ENCODE assay signal across 24 cellular contexts in the genomic region with DNA sequence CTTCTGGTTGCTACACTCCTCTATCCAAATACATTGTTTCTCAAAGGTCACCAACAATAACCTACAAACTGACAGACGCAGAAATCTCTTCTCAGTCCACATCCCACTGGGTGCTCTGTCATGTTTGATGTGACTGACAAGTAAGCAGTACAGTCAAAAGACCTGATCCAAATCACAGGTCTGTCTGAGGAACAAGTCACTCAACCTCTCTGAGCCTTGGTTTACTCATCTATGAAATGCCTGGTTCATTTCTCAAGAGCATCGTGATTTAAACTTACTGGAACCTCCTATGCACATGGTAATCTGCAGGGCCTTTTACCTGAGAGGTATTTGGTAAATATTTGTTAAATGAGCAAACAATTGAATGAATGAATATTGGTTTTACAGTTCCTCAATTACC. TPM values are rescaled to one million over a fixed set of nuclear protein-coding genes. Genes with fewer than 3 reads are reported as not detected.
DNase-seq lines count a peak whose midpoint lies in the region; ATAC-seq and TF ChIP-seq lines count a peak whose summit lies in the region.
"Had no signal": no experiment of that assay in that cellular context is flagged by ENCODE, and none has a peak within 500 bp of the region (broad histone marks: within the 10 kb centered on the region; RNA-seq: fewer than 3 reads in every experiment).

No MANE protein-coding gene starts in this region.

- DNase-seq in activated naive CD4-positive, alpha-beta T cell treated with Interleukin-2 at 50 U/mL for 16 hours = no peak
- DNase-seq in OCI-LY7 (ENCODE audit: low spot score) (no peak), memory B cell (ENCODE audit: low spot score in 2 of 2) (no peak), T1000 (lab: John Stamatoyannopoulos, UW) (no peak), HT-29 (ENCODE audit: low spot score) (no peak), sciatic nerve (ENCODE audit: low spot score) (no peak)
- DNase-seq: BE2C; COR-L47; DMS79; H9; KBM-7; MM.1S; NCI-H1092 treated with DMSO at 0.1 percent for 48 hours; NCI-H1436 treated with DMSO at 0.1 percent for 48 hours; NCI-H1930; NCI-H226; NCI-H524; NCI-H774; NK-92 treated with Interleukin-12 subunit alpha and Interleukin-12 subunit beta, amount 100 ng/mL, for 24 hours; Peyer's patch; SJCRH30 had no signal

- H3K4me2 ChIP-seq in OCI-LY7 (ENCODE audit: low read length) = peak overlapping the region; percentile 48; the same call in 1 of the 2 replicates

- no peaks in the 10 kb centered on the region for H3K27me3 Mint-ChIP-seq in activated naive CD4-positive, alpha-beta T cell treated with anti-CD3 and anti-CD28 coated beads, Interleukin-2, amount 50 U/mL, for 24 hours
- no peaks in the 10 kb centered on the region for H3K27me3 Mint-ChIP-seq in memory B cell

- peak overlapping the region; percentile 9 for H3K4me3 Mint-ChIP-seq in activated naive CD4-positive, alpha-beta T cell treated with anti-CD3 and anti-CD28 coated beads, Interleukin-2, amount 50 U/mL, for 24 hours
- no peak overlapping the region for H3K4me3 Mint-ChIP-seq in memory B cell
- H3K4me3 Mint-ChIP-seq: H9 had no signal

- H2AFZ ChIP-seq in OCI-LY7 (ENCODE audit: low read length) = peak overlapping the region; percentile 98; the same call in 1 of the 2 replicates

- peak overlapping the region; percentile 53 for H3K27ac Mint-ChIP-seq in activated naive CD4-positive, alpha-beta T cell treated with anti-CD3 and anti-CD28 coated beads, Interleukin-2, amount 50 U/mL, for 24 hours
- peak overlapping the region; percentile 82 for H3K27ac Mint-ChIP-seq in memory B cell
- H3K27ac Mint-ChIP-seq: H9 had no signal

- POLR2A ChIA-PET in OCI-LY7 (lab: Charles Lee) = interaction anchor here (0.9 to 2.3 kb wide), 4 partner anchors 10 to 188 kb away, joined by 3 to 5 read pairs (median 4); no protein-coding TSS in a partner anchor

- peaks cover 33% of the 10 kb centered on the region for H3K4me1 ChIP-seq in OCI-LY7 (ENCODE audit: insufficient read depth, low read length, poor library complexity, severe bottlenecking)
- H3K4me1 ChIP-seq: A549, BE2C had no signal

- no peaks in the 10 kb centered on the region for H3K9me3 Mint-ChIP-seq in activated naive CD4-positive, alpha-beta T cell treated with anti-CD3 and anti-CD28 coated beads, Interleukin-2, amount 50 U/mL, for 24 hours
- no peaks in the 10 kb centered on the region for H3K9me3 Mint-ChIP-seq in memory B cell
- H3K9me3 Mint-ChIP-seq: H9 had no signal

- intact Hi-C loops in OCI-LY7 (cut with micrococcal nuclease; ENCODE audit: unreplicated experiment) = loop anchor here (5.0 to 10.0 kb wide), 4 partner anchors 102 to 548 kb away; partner anchors contain the start of gene PHC3
- intact Hi-C loops in sciatic nerve (cut with DNase I) = no loop called here

- H3K9me2 ChIP-seq in OCI-LY7 (ENCODE audit: insufficient read depth, low read length) = no peaks in the 10 kb centered on the region

- CTCF ChIA-PET in OCI-LY7 (lab: Charles Lee; ENCODE audit: unreplicated experiment) = interaction anchor here (0.5 kb wide), 2 partner anchors 55 to 157 kb away, joined by 3 to 4 read pairs; no protein-coding TSS in a partner anchor

- no peaks in the 10 kb centered on the region for H3K9me3 ChIP-seq in OCI-LY7 (ENCODE audit: low read length)
- H3K9me3 ChIP-seq: A549, BE2C, Peyer's patch, SJCRH30 had no signal

- no peaks in the 10 kb centered on the region for H3K79me2 ChIP-seq in OCI-LY7 (ENCODE audit: insufficient read depth, low read depth, low read length)

- ATAC-seq in memory B cell (ENCODE audit: low read depth) (no peak), sciatic nerve (no peak)

- TF ChIP-seq CTCF in OCI-LY7 (conservative IDR thresholded peaks at IDR 0.05; ENCODE audit: low read length) = no peak

- no peaks in the 10 kb centered on the region for H3K36me3 ChIP-seq in OCI-LY7 (ENCODE audit: insufficient read depth, low read length)
- H3K36me3 ChIP-seq: BE2C, SJCRH30 had no signal

- no peak overlapping the region for H3K4me3 ChIP-seq in OCI-LY7 (ENCODE audit: low read depth, low read length, poor library complexity, severe bottlenecking)
- H3K4me3 ChIP-seq: A549, Peyer's patch, SJCRH30 had no signal

- H3K36me3 Mint-ChIP-seq in activated naive CD4-positive, alpha-beta T cell treated with anti-CD3 and anti-CD28 coated beads, Interleukin-2, amount 50 U/mL, for 24 hours = no peaks in the 10 kb centered on the region
- H3K36me3 Mint-ChIP-seq in memory B cell = no peaks in the 10 kb centered on the region

- H3K4me1 Mint-ChIP-seq in activated naive CD4-positive, alpha-beta T cell treated with anti-CD3 and anti-CD28 coated beads, Interleukin-2, amount 50 U/mL, for 24 hours = peaks cover 27% of the 10 kb centered on the region
- peaks cover 20% of the 10 kb centered on the region for H3K4me1 Mint-ChIP-seq in memory B cell

- BruUV-seq in OCI-LY7 (replicated peaks; lab: Mats Ljungman, UMichigan) = no TSS peak

- H3K27ac ChIP-seq in OCI-LY7 (ENCODE audit: low read depth, low read length, poor library complexity, severe bottlenecking) = no peak overlapping the region
- H3K27ac ChIP-seq: A549, Peyer's patch, SJCRH30 had no signal

- H4K20me1 ChIP-seq in OCI-LY7 (ENCODE audit: insufficient read depth, low read length) = no peaks in the 10 kb centered on the region

RNA-seq across cellular contexts. Expression of gene LRRC31, which starts 5.5 kb away (rescaled TPM):
- total RNA-seq in OCI-LY7 (2014; rRNA removed; shearing (Covaris generic)) = not detected in 2 replicates
- total RNA-seq in OCI-LY7 (2022) (not detected in 2 replicates), sciatic nerve (not detected)
- 0.29 and 0.48 TPM in 2 replicates for total RNA-seq in HT-29 (2014; rRNA removed; shearing (Covaris generic))
- total RNA-seq: H9, HepG2, SJCRH30 had no signal

RNA-seq across cellular contexts. Expression of gene SAMD7, which starts 47.1 kb away (rescaled TPM):
- 0.23 and 1.1 TPM in 2 replicates for total RNA-seq in OCI-LY7 (2014; rRNA removed; shearing (Covaris generic))
- 0.93 and 0.96 TPM in 2 replicates for total RNA-seq in OCI-LY7 (2022)
- not detected in 2 replicates for total RNA-seq in HT-29 (2014; rRNA removed; shearing (Covaris generic))
- not detected for total RNA-seq in sciatic nerve
- total RNA-seq: H9, HepG2, Peyer's patch, SJCRH30 had no signal

RNA-seq across cellular contexts. Expression of gene LRRC34, which starts 51.6 kb away (rescaled TPM):
- 2.2 and 2.8 TPM in 2 replicates for total RNA-seq in OCI-LY7 (2014; rRNA removed; shearing (Covaris generic))
- total RNA-seq in OCI-LY7 (2022) (3.3 and 3.9 TPM in 2 replicates), sciatic nerve (4.7 TPM)
- total RNA-seq in HT-29 (2014; rRNA removed; shearing (Covaris generic)) = 0.81 and 4.2 TPM in 2 replicates
- total RNA-seq: HepG2 had no signal

RNA-seq across cellular contexts. Expression of gene LRRIQ4, which starts 51.6 kb away (rescaled TPM):
- 0.08 and 0.47 TPM in 2 replicates for total RNA-seq in OCI-LY7 (2014; rRNA removed; shearing (Covaris generic))
- total RNA-seq in OCI-LY7 (2022) (0.17 and 0.39 TPM in 2 replicates), sciatic nerve (not detected)
- not detected in 2 replicates for total RNA-seq in HT-29 (2014; rRNA removed; shearing (Covaris generic))
- total RNA-seq: H9, HepG2, Peyer's patch had no signal
